ENCODE assay signal across 28 cellular contexts in the genomic region with DNA sequence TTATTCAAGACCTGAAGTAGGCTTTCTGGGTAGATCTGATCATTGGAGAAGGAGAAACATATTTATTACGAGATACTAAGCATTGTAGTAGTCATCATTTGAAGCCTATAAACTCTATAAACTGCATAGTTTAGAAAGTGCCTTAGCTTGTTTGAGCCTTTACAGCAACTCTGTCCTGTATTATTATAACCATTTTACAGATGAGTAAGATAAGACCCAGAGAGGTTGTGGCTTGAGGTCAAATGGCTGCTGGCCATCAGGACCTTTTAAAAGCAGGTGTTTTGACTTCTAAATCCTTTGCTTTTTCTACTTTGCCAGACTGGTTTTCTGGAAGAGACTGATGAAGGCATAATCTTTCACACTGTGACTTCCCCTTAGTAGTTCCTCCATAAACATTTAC.
"Had no signal": no experiment of that assay in that cellular context is flagged by ENCODE, and none has a peak within 500 bp of the region (broad histone marks: within the 10 kb centered on the region; RNA-seq: fewer than 3 reads in every experiment).

No MANE protein-coding gene starts in this region.

- DNase-seq: colonic mucosa; effector CD8-positive, alpha-beta T cell; endodermal cell; foreskin fibroblast; heart left ventricle; kidney; left lung; mesenchymal stem cell; mucosa of descending colon; naive B cell; nucleus accumbens; stimulated activated CD4-positive, alpha-beta T cell treated with anti-CD3 and anti-CD28 coated beads, Interleukin-2, amount 100 ng/mL, for 24 hours; stimulated activated CD4-positive, alpha-beta T cell treated with anti-CD3 and anti-CD28 coated beads, Interleukin-4, amount 100 ng/mL, for 24 hours; stimulated activated naive CD4-positive, alpha-beta T cell treated with Interleukin-2 at 50 U/mL for 16 hours; stomach; thyroid gland had no signal

- H3K4me3 Mint-ChIP-seq: dendritic cell treated with granulocyte-macrophage colony-stimulating factor and Interleukin-4, amounts not matched to agents 40 ng/mL and 50 ng/mL, for 4 days; endodermal cell; mesothelial cell of epicardium; nephron; neural progenitor cell; stimulated activated effector memory CD8-positive, alpha-beta T cell treated with anti-CD3 and anti-CD28 coated beads, Interleukin-12 subunit alpha, Interleukin-12 subunit beta, amount 100 ng/mL, for 72 hours had no signal

- H3K27ac Mint-ChIP-seq: dendritic cell treated with granulocyte-macrophage colony-stimulating factor and Interleukin-4, amounts not matched to agents 40 ng/mL and 50 ng/mL, for 4 days; endodermal cell; mesothelial cell of epicardium; nephron; neural progenitor cell; stimulated activated effector memory CD8-positive, alpha-beta T cell treated with anti-CD3 and anti-CD28 coated beads, Interleukin-12 subunit alpha, Interleukin-12 subunit beta, amount 100 ng/mL, for 72 hours had no signal

- ATAC-seq: esophagus mucosa; gastroesophageal sphincter; heart left ventricle; left lung; mucosa of descending colon; stimulated activated effector memory CD8-positive, alpha-beta T cell treated with anti-CD3 and anti-CD28 coated beads, Interleukin-12 subunit alpha, Interleukin-12 subunit beta, amount 100 ng/mL, for 72 hours had no signal

- H3K36me3 ChIP-seq: colonic mucosa, gastroesophageal sphincter, heart left ventricle, left lung, neural progenitor cell, prostate gland, right atrium auricular region, sigmoid colon, thyroid gland had no signal

- FAIRE-seq: kidney had no signal

- H3K4me2 ChIP-seq: hepatocyte, neural progenitor cell had no signal

- H3K27me3 ChIP-seq: colonic mucosa, gastroesophageal sphincter, heart left ventricle, hepatocyte, left lung, neural progenitor cell, right atrium auricular region, sigmoid colon, stomach, thyroid gland had no signal

- H3K27ac ChIP-seq: colonic mucosa, epithelial cell of prostate, gastroesophageal sphincter, hepatocyte, left lung, neural progenitor cell, prostate gland, right atrium auricular region, sigmoid colon, stomach, thyroid gland had no signal

- H3K9ac ChIP-seq: neural progenitor cell had no signal

- H3K4me3 ChIP-seq: colonic mucosa, gastroesophageal sphincter, heart left ventricle, hepatocyte, left lung, mucosa of descending colon, neural progenitor cell, prostate gland, right atrium auricular region, sigmoid colon, stomach, thyroid gland had no signal

- H3K9me3 ChIP-seq: colonic mucosa, gastroesophageal sphincter, heart left ventricle, left lung, mucosa of descending colon, prostate gland, right atrium auricular region, sigmoid colon, stomach, thyroid gland had no signal

- H2AFZ ChIP-seq: hepatocyte, neural progenitor cell had no signal

- H3K27me3 Mint-ChIP-seq: dendritic cell treated with granulocyte-macrophage colony-stimulating factor and Interleukin-4, amounts not matched to agents 40 ng/mL and 50 ng/mL, for 4 days; naive B cell had no signal

- H3K9me3 Mint-ChIP-seq: dendritic cell treated with granulocyte-macrophage colony-stimulating factor and Interleukin-4, amounts not matched to agents 40 ng/mL and 50 ng/mL, for 4 days; endodermal cell; mesothelial cell of epicardium; naive B cell; nephron; neural progenitor cell; stimulated activated effector memory CD8-positive, alpha-beta T cell treated with anti-CD3 and anti-CD28 coated beads, Interleukin-12 subunit alpha, Interleukin-12 subunit beta, amount 100 ng/mL, for 72 hours had no signal
